16 cellular contexts compared by ENCODE assay signal in genomic region chr5:107272954-107273353, GRCh38.
"Had no signal": no experiment of that assay in that cellular context is flagged by ENCODE, and none has a peak within 500 bp of the region (broad histone marks: within the 10 kb centered on the region; RNA-seq: fewer than 3 reads in every experiment).

No MANE protein-coding gene starts in this region.

- DNase-seq: activated CD4-positive, alpha-beta T cell treated with anti-CD3 and anti-CD28 coated beads, Interleukin-2, amount 50 U/mL, for 4 hours; activated gamma-delta T cell; activated T-cell treated with anti-CD3 and anti-CD28 coated beads, Interleukin-2, amount 50 U/mL, for 72 hours; adrenal gland; endodermal cell; erythroblast; islet precursor cell; right cardiac atrium; stimulated activated naive CD8-positive, alpha-beta T cell treated with anti-CD3 and anti-CD28 coated beads, Interleukin-15, Interleukin-2, amounts not matched to agents 100 U/mL and 50 U/mL, for 24 hours; substantia nigra; T-helper 1 cell; T-helper 9 cell; tibial artery; WERI-Rb-1 had no signal

- ATAC-seq: activated T-cell treated with anti-CD3 and anti-CD28 coated beads, Interleukin-2, amount 50 U/mL, for 72 hours; left lobe of liver; right cardiac atrium; stimulated activated naive CD8-positive, alpha-beta T cell treated with anti-CD3 and anti-CD28 coated beads, Interleukin-15, Interleukin-2, amounts not matched to agents 100 U/mL and 50 U/mL, for 24 hours had no signal

- H3K4me3 ChIP-seq: adrenal gland, cardiac muscle cell, tibial artery had no signal

- H3K27ac ChIP-seq: adrenal gland, cardiac muscle cell, tibial artery, WERI-Rb-1 had no signal
